In genomic region chr10:132563485-132564248, GRCh38 we compare ENCODE assay signal across 9 cellular contexts. TPM values are rescaled to one million over a fixed set of nuclear protein-coding genes. Genes with fewer than 3 reads are reported as not detected.
DNase-seq lines count a peak whose midpoint lies in the region; ATAC-seq lines count a peak whose summit lies in the region.
"Had no signal": no experiment of that assay in that cellular context is flagged by ENCODE, and none has a peak within 500 bp of the region (broad histone marks: within the 10 kb centered on the region; RNA-seq: fewer than 3 reads in every experiment).

No MANE protein-coding gene starts in this region.

- CTCF ChIA-PET in activated naive CD4-positive, alpha-beta T cell treated with anti-CD3 and anti-CD28 coated beads for 36 hours (lab: Charles Lee): no interaction called here

- peaks cover 40 to 71% of the 10 kb centered on the region in 2 donors for H3K4me1 Mint-ChIP-seq in stimulated activated naive B cell treated with anti-CD40 and anti-IgM and Interleukin-4, amounts not matched to agents 10 μg/mL and 1 μg/mL and 100 μg/mL, for 72 hours
- peaks cover 29% of the 10 kb centered on the region for H3K4me1 Mint-ChIP-seq in T-helper 17 cell
- peaks cover 49% of the 10 kb centered on the region for H3K4me1 Mint-ChIP-seq in activated naive CD4-positive, alpha-beta T cell treated with anti-CD3 and anti-CD28 coated beads for 36 hours (ENCODE audit: low read depth)

- H3K27me3 ChIP-seq in MG63: no peaks in the 10 kb centered on the region

- H3K4me3 Mint-ChIP-seq in stimulated activated naive B cell treated with anti-CD40 and anti-IgM and Interleukin-4, amounts not matched to agents 10 μg/mL and 1 μg/mL and 100 μg/mL, for 72 hours: peak overlapping the region in 1 of 2 donors; percentile 2
- H3K4me3 Mint-ChIP-seq in T-helper 17 cell: no peak overlapping the region
- H3K4me3 Mint-ChIP-seq in activated naive CD4-positive, alpha-beta T cell treated with anti-CD3 and anti-CD28 coated beads for 36 hours: no peak overlapping the region

- no peaks in the 10 kb centered on the region for H3K36me3 ChIP-seq in MG63

- intact Hi-C loops in activated naive CD4-positive, alpha-beta T cell treated with anti-CD3 and anti-CD28 coated beads for 36 hours (cut with micrococcal nuclease): no loop called here

- DNase-seq in MG63: peak; percentile 73
- DNase-seq in stimulated activated naive B cell treated with anti-CD40 and anti-IgM and Interleukin-4, amounts not matched to agents 10 μg/mL and 1 μg/mL and 100 μg/mL, for 72 hours: no peak
- DNase-seq in GM03348 (ENCODE audit: low spot score): no peak
- DNase-seq in T-helper 17 cell: no peak
- no peak for DNase-seq in foreskin melanocyte
- DNase-seq in activated naive CD4-positive, alpha-beta T cell treated with anti-CD3 and anti-CD28 coated beads for 36 hours: no peak

- H3K4me3 ChIP-seq in MG63: no peak overlapping the region

- H3K9me3 Mint-ChIP-seq in stimulated activated naive B cell treated with anti-CD40 and anti-IgM and Interleukin-4, amounts not matched to agents 10 μg/mL and 1 μg/mL and 100 μg/mL, for 72 hours: no peaks in the 10 kb centered on the region
- H3K9me3 Mint-ChIP-seq in activated naive CD4-positive, alpha-beta T cell treated with anti-CD3 and anti-CD28 coated beads for 36 hours: no peaks in the 10 kb centered on the region

- peaks cover 0 to 12% of the 10 kb centered on the region in 2 donors for H3K36me3 Mint-ChIP-seq in stimulated activated naive B cell treated with anti-CD40 and anti-IgM and Interleukin-4, amounts not matched to agents 10 μg/mL and 1 μg/mL and 100 μg/mL, for 72 hours
- H3K36me3 Mint-ChIP-seq in T-helper 17 cell (ENCODE audit: low read depth): peaks cover 3% of the 10 kb centered on the region
- H3K36me3 Mint-ChIP-seq in activated naive CD4-positive, alpha-beta T cell treated with anti-CD3 and anti-CD28 coated beads for 36 hours (ENCODE audit: low read depth): no peaks in the 10 kb centered on the region

- ATAC-seq in GM19043 (IDR thresholded peaks at IDR 0.05; ENCODE audit: low read depth, unreplicated experiment) (peak; percentile 78), HG02763 (IDR thresholded peaks at IDR 0.05; ENCODE audit: unreplicated experiment) (peak; percentile 89), T-helper 17 cell (no peak)
- ATAC-seq in stimulated activated naive B cell treated with anti-CD40 and anti-IgM and Interleukin-4, amounts not matched to agents 10 μg/mL and 1 μg/mL and 100 μg/mL, for 72 hours (replicated peaks): peak in 1 of 2 donors; percentile 38
- ATAC-seq: left colon had no signal

- peak overlapping the region; percentile 78 for H3K27ac Mint-ChIP-seq in stimulated activated naive B cell treated with anti-CD40 and anti-IgM and Interleukin-4, amounts not matched to agents 10 μg/mL and 1 μg/mL and 100 μg/mL, for 72 hours
- H3K27ac Mint-ChIP-seq in T-helper 17 cell: no peak overlapping the region
- H3K27ac Mint-ChIP-seq in activated naive CD4-positive, alpha-beta T cell treated with anti-CD3 and anti-CD28 coated beads for 36 hours: no peak overlapping the region

- H3K27me3 Mint-ChIP-seq in stimulated activated naive B cell treated with anti-CD40 and anti-IgM and Interleukin-4, amounts not matched to agents 10 μg/mL and 1 μg/mL and 100 μg/mL, for 72 hours: no peaks in the 10 kb centered on the region
- no peaks in the 10 kb centered on the region for H3K27me3 Mint-ChIP-seq in T-helper 17 cell
- H3K27me3 Mint-ChIP-seq in activated naive CD4-positive, alpha-beta T cell treated with anti-CD3 and anti-CD28 coated beads for 36 hours (ENCODE audit: low read depth): no peaks in the 10 kb centered on the region

- H3K9me3 ChIP-seq in MG63 (no peaks in the 10 kb centered on the region), T-helper 17 cell (ENCODE audit: control insufficient read depth, low read length, poor library complexity, severe bottlenecking) (no peaks in the 10 kb centered on the region)

RNA-seq across cellular contexts. Expression of gene INPP5A, which starts 26.1 kb away (rescaled TPM):
- 7.6 and 17.6 TPM in 2 replicates for total RNA-seq in MG63 (2014; rRNA removed; shearing (Covaris generic); ENCODE audit: low replicate concordance)
- 10 to 100 TPM; 17.6 to 24.7 TPM for total RNA-seq in T-helper 17 cell
- total RNA-seq in activated naive CD4-positive, alpha-beta T cell treated with anti-CD3 and anti-CD28 coated beads for 36 hours: 10 to 100 TPM; 17.3 to 19.5 TPM
